Comparison of ENCODE assay signal across 15 cellular contexts in the genomic region with DNA sequence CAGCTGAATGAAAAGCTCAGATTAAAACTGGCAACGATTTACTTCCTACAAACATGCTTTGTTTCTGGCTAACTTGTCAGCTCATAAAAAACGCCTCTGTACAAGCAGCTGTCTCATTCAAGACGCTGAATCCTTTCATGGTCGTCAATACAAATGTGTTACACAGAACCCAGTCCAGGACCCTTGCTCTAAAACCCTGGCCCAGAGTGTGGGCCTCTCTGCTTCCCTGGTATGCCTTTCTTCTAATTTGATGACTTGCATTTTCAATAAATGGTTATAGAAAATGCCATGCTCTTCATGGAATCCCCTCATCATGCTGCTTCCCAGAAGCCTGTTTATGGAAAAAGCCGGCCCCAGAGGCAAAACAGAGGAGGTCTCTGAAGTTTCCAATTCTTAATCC.
DNase-seq lines count a peak whose midpoint lies in the region; ATAC-seq and TF ChIP-seq lines count a peak whose summit lies in the region.
"Had no signal": no experiment of that assay in that cellular context is flagged by ENCODE, and none has a peak within 500 bp of the region (broad histone marks: within the 10 kb centered on the region; RNA-seq: fewer than 3 reads in every experiment).

No MANE protein-coding gene starts in this region.

- H3K9me3 Mint-ChIP-seq in type B pancreatic cell: peaks cover 25% of the 10 kb centered on the region

- H3K4me1 ChIP-seq in left ventricle myocardium inferior: peaks cover 24% of the 10 kb centered on the region
- peaks cover 0 to 9% of the 10 kb centered on the region in 2 donors for H3K4me1 ChIP-seq in adrenal gland (replicated peaks in 1 of 2)
- H3K4me1 ChIP-seq: body of pancreas had no signal

- H3K4me3 ChIP-seq in left ventricle myocardium inferior: no peak overlapping the region
- no peak overlapping the region for H3K4me3 ChIP-seq in adrenal gland
- H3K4me3 ChIP-seq: body of pancreas, gastrocnemius medialis, PC-9 had no signal

- H3K4me3 Mint-ChIP-seq in type B pancreatic cell: no peak overlapping the region

- intact Hi-C loops in left ventricle myocardium inferior (cut with micrococcal nuclease) (no loop called here), Right ventricle myocardium inferior (cut with DNase I) (loop anchor here (5.0 kb wide), 1 partner anchor 59 kb away; no protein-coding TSS in a partner anchor), adrenal gland (cut with DNase I) (no loop called here)

- peak overlapping the region; percentile 54 for H3K27ac Mint-ChIP-seq in type B pancreatic cell

- no peaks in the 10 kb centered on the region for H3K36me3 ChIP-seq in left ventricle myocardium inferior
- no peaks in the 10 kb centered on the region for H3K36me3 ChIP-seq in adrenal gland (replicated peaks in 1 of 2)
- H3K36me3 ChIP-seq: gastrocnemius medialis had no signal

- TF ChIP-seq CTCF in left ventricle myocardium inferior (IDR thresholded peaks at IDR 0.05; ENCODE audit: borderline replicate concordance) (no peak), type B pancreatic cell (conservative IDR thresholded peaks at IDR 0.05) (no peak), adrenal gland (IDR thresholded peaks at IDR 0.05) (no peak)

- 42 to 63% (median 51%) methylated on average over 5 of the region's 5 CpGs for WGBS in adrenal gland, 4 donors

- H3K27me3 ChIP-seq in left ventricle myocardium inferior (ENCODE audit: low read depth) (no peaks in the 10 kb centered on the region), adrenal gland (no peaks in the 10 kb centered on the region)
- H3K27me3 ChIP-seq: body of pancreas, gastrocnemius medialis had no signal

- H3K9me3 ChIP-seq in left ventricle myocardium inferior (replicated peaks) (peaks cover 13% of the 10 kb centered on the region), adrenal gland (replicated peaks in 1 of 3) (no peaks in the 10 kb centered on the region)
- H3K9me3 ChIP-seq: body of pancreas, gastrocnemius medialis had no signal

- ATAC-seq in Right ventricle myocardium inferior: no peak
- ATAC-seq: body of pancreas, gastrocnemius medialis had no signal

- no peaks in the 10 kb centered on the region for H3K27me3 Mint-ChIP-seq in type B pancreatic cell

- H3K36me3 Mint-ChIP-seq in type B pancreatic cell: peaks cover 3% of the 10 kb centered on the region

- DNase-seq in left ventricle myocardium inferior: no peak
- no peak for DNase-seq in Right ventricle myocardium inferior (ENCODE audit: missing footprints)
- DNase-seq in epithelial cell of prostate (ENCODE audit: low read depth, low spot score): no peak
- peak; percentile 45 for DNase-seq in middle frontal gyrus (ENCODE audit: extremely low spot score, low spot score)
- no peak for DNase-seq in type B pancreatic cell (ENCODE audit: extremely low spot score, unreplicated experiment)
- no peak for DNase-seq in DMS 273 (lab: John Stamatoyannopoulos, UW; ENCODE audit: unreplicated experiment)
- DNase-seq in NCI-H1930 (lab: John Stamatoyannopoulos, UW): no peak
- DNase-seq in adrenal gland: no peak
- DNase-seq: activated CD4-positive, CD25-positive, alpha-beta regulatory T cell; body of pancreas; gastrocnemius medialis; Karpas-422; NCI-H146; NCI-H526; PC-9 had no signal

- H3K27ac ChIP-seq in left ventricle myocardium inferior (replicated peaks) (peak overlapping the region; percentile 57), epithelial cell of prostate (peak overlapping the region; percentile 93), adrenal gland (no peak overlapping the region)
- H3K27ac ChIP-seq: body of pancreas, gastrocnemius medialis, PC-9 had no signal

- H3K4me1 Mint-ChIP-seq in type B pancreatic cell (ENCODE audit: unreplicated experiment): peaks cover 60% of the 10 kb centered on the region

- TF ChIP-seq POLR2A in adrenal gland (IDR thresholded peaks at IDR 0.05): no peak

Comparison
In these comparisons a context has a peak if more than half of its experiments do, and no peak if none do; other contexts are left out.
1. H3K27ac ChIP-seq: peak in left ventricle myocardium inferior (single experiment) and epithelial cell of prostate (single experiment); none in adrenal gland (0 of 5).